8 cellular contexts compared by ENCODE assay signal in genomic region chr2:128473175-128474013, GRCh38.
DNase-seq lines count a peak whose midpoint lies in the region; ATAC-seq lines count a peak whose summit lies in the region.

No MANE protein-coding gene starts in this region.

- CTCF ChIA-PET in activated CD8-positive, alpha-beta memory T cell treated with anti-CD3 and anti-CD28 coated beads, Interleukin-2, amount 10 ng/mL, durations not matched to agents 7 days and 5 days (lab: Charles Lee) = no interaction called here

- peaks cover 19% of the 10 kb centered on the region for H3K9me3 Mint-ChIP-seq in activated CD8-positive, alpha-beta memory T cell treated with anti-CD3 and anti-CD28 coated beads, Interleukin-2, amount 10 ng/mL, durations not matched to agents 7 days and 5 days (ENCODE audit: low read depth)

- ATAC-seq in HG03342 (IDR thresholded peaks at IDR 0.05; ENCODE audit: unreplicated experiment) (peak; percentile 71), right cardiac atrium (peak; percentile 82 to 87)
- peak; percentile 88 for ATAC-seq in activated CD8-positive, alpha-beta memory T cell treated with anti-CD3 and anti-CD28 coated beads, Interleukin-2, amount 10 ng/mL, durations not matched to agents 7 days and 5 days

- peaks cover 18% of the 10 kb centered on the region for H3K4me1 Mint-ChIP-seq in activated CD8-positive, alpha-beta memory T cell treated with anti-CD3 and anti-CD28 coated beads, Interleukin-2, amount 10 ng/mL, durations not matched to agents 7 days and 5 days

- peaks cover 6% of the 10 kb centered on the region for H3K36me3 Mint-ChIP-seq in activated CD8-positive, alpha-beta memory T cell treated with anti-CD3 and anti-CD28 coated beads, Interleukin-2, amount 10 ng/mL, durations not matched to agents 7 days and 5 days

- no peaks in the 10 kb centered on the region for H3K27me3 ChIP-seq in right cardiac atrium (ENCODE audit: control insufficient read depth, insufficient read depth)

- H3K27ac ChIP-seq in right cardiac atrium (ENCODE audit: low read length) = peak overlapping the region; percentile 20

- peaks cover 2% of the 10 kb centered on the region for H3K4me1 ChIP-seq in right cardiac atrium (ENCODE audit: control insufficient read depth, insufficient read depth, low read length)

- intact Hi-C loops in right cardiac atrium (cut with DNase I) = no loop called here

- H3K4me3 ChIP-seq in right cardiac atrium (ENCODE audit: low read length) = peak overlapping the region; percentile 19

- 16% methylated on average over 26 of the region's 26 CpGs for WGBS in right cardiac atrium

- peak; percentile 68 for DNase-seq in activated effector memory CD4-positive, alpha-beta T cell treated with anti-CD3 and anti-CD28 coated beads, Interleukin-2, amount 50 U/mL, for 16 hours
- no peak for DNase-seq in activated effector memory CD4-positive, alpha-beta T cell treated with Interleukin-2 at 50 U/mL for 16 hours
- peak; percentile 68 for DNase-seq in activated CD8-positive, alpha-beta memory T cell treated with anti-CD3 and anti-CD28 coated beads, Interleukin-2, amount 10 ng/mL, durations not matched to agents 7 days and 5 days
- DNase-seq in right cardiac atrium (peak; percentile 70 to 82 (median 76)), NCI-H1417 treated with DMSO at 0.1 percent for 48 hours (lab: John Stamatoyannopoulos, UW) (no peak), NCI-H2227 treated with DMSO at 0.1 percent for 48 hours (lab: John Stamatoyannopoulos, UW) (no peak)
- DNase-seq in stimulated activated CD4-positive, alpha-beta T cell treated with anti-CD3 and anti-CD28 coated beads, Interleukin-4, amount 100 ng/mL, for 24 hours = peak; percentile 12

- H3K4me3 Mint-ChIP-seq in activated CD8-positive, alpha-beta memory T cell treated with anti-CD3 and anti-CD28 coated beads, Interleukin-2, amount 10 ng/mL, durations not matched to agents 7 days and 5 days = no peak overlapping the region

- H3K27me3 Mint-ChIP-seq in activated CD8-positive, alpha-beta memory T cell treated with anti-CD3 and anti-CD28 coated beads, Interleukin-2, amount 10 ng/mL, durations not matched to agents 7 days and 5 days = peaks cover 5% of the 10 kb centered on the region

- peak overlapping the region; percentile 88 for H3K27ac Mint-ChIP-seq in activated CD8-positive, alpha-beta memory T cell treated with anti-CD3 and anti-CD28 coated beads, Interleukin-2, amount 10 ng/mL, durations not matched to agents 7 days and 5 days

- peaks cover 4% of the 10 kb centered on the region for H3K9me3 ChIP-seq in right cardiac atrium (ENCODE audit: control insufficient read depth, low read length)

Comparison
In these comparisons a context has a peak if more than half of its experiments do, and no peak if none do; other contexts are left out.
1. DNase-seq: peak in activated effector memory CD4-positive, alpha-beta T cell treated with anti-CD3 and anti-CD28 coated beads, Interleukin-2, amount 50 U/mL, for 16 hours (single experiment), activated CD8-positive, alpha-beta memory T cell treated with anti-CD3 and anti-CD28 coated beads, Interleukin-2, amount 10 ng/mL, durations not matched to agents 7 days and 5 days (single experiment), right cardiac atrium (3 of 3) and stimulated activated CD4-positive, alpha-beta T cell treated with anti-CD3 and anti-CD28 coated beads, Interleukin-4, amount 100 ng/mL, for 24 hours (single experiment); none in activated effector memory CD4-positive, alpha-beta T cell treated with Interleukin-2 at 50 U/mL for 16 hours (single experiment), NCI-H1417 treated with DMSO at 0.1 percent for 48 hours (single experiment) and NCI-H2227 treated with DMSO at 0.1 percent for 48 hours (single experiment).
2. Peak in every context shown above with its lines, with median percentiles within 50 percentile points of each other: ATAC-seq.